In genomic region chr20:33276303-33277113, GRCh38 we compare ENCODE assay signal across 1 cellular context.
TF ChIP-seq lines count a peak whose summit lies in the region.

No MANE protein-coding gene starts in this region.

TF ChIP-seq in HepG2, 621 proteins besides CTCF, POLR2A, EP300 and RAD21 (continued from another document and continues in another):
- TF ChIP-seq BCL6 (CRISPR knock-in tag; IDR thresholded peaks at IDR 0.05), result peak; percentile 39; the same call in 1 of the 2 replicates
- TF ChIP-seq ZNF710 (CRISPR knock-in tag; IDR thresholded peaks at IDR 0.05; ENCODE audit: borderline replicate concordance), result 0 out of 2 replicates have a peak, but pooled peaks have one; percentile 5
- TF ChIP-seq LCORL (IDR thresholded peaks at IDR 0.05), result no peak
- peak; percentile 36; the same call in 1 of the 2 replicates for TF ChIP-seq LCORL (CRISPR knock-in tag; IDR thresholded peaks at IDR 0.05)
- TF ChIP-seq, protein P1, sequence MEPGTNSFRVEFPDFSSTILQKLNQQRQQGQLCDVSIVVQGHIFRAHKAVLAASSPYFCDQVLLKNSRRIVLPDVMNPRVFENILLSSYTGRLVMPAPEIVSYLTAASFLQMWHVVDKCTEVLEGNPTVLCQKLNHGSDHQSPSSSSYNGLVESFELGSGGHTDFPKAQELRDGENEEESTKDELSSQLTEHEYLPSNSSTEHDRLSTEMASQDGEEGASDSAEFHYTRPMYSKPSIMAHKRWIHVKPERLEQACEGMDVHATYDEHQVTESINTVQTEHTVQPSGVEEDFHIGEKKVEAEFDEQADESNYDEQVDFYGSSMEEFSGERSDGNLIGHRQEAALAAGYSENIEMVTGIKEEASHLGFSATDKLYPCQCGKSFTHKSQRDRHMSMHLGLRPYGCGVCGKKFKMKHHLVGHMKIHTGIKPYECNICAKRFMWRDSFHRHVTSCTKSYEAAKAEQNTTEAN (CRISPR knock-in tag; conservative IDR thresholded peaks at IDR 0.05), result 0 out of 2 replicates have a peak, but pooled peaks have one; percentile 47
- 0 out of 2 replicates have a peak, but pooled peaks have one; percentile 65 for TF ChIP-seq PCBP1 (IDR thresholded peaks at IDR 0.05; ENCODE audit: borderline replicate concordance, low read depth, low read length)
- TF ChIP-seq KDM5B (CRISPR knock-in tag; IDR thresholded peaks at IDR 0.05; ENCODE audit: borderline replicate concordance), result 0 out of 2 replicates have a peak, but pooled peaks have one; percentile 51
- TF ChIP-seq JDP2 (CRISPR knock-in tag; IDR thresholded peaks at IDR 0.05; ENCODE audit: borderline replicate concordance), result no peak
- TF ChIP-seq RXRA (CRISPR knock-in tag; IDR thresholded peaks at IDR 0.05), result peak; percentile 71; the same call in 1 of the 2 replicates
- TF ChIP-seq, protein P2, sequence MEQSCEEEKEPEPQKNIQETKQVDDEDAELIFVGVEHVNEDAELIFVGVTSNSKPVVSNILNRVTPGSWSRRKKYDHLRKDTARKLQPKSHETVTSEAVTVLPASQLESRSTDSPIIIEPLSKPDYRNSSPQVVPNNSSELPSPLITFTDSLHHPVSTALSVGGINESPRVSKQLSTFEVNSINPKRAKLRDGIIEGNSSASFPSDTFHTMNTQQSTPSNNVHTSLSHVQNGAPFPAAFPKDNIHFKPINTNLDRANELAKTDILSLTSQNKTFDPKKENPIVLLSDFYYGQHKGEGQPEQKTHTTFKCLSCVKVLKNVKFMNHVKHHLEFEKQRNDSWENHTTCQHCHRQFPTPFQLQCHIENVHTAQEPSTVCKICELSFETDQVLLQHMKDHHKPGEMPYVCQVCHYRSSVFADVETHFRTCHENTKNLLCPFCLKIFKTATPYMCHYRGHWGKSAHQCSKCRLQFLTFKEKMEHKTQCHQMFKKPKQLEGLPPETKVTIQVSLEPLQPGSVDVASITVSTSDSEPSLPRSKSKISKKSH (CRISPR knock-in tag; IDR thresholded peaks at IDR 0.05; ENCODE audit: borderline replicate concordance), result peak; percentile 37; the same call in 1 of the 2 replicates
- TF ChIP-seq RFX5 (IDR thresholded peaks at IDR 0.05; ENCODE audit: low read depth, low read length), result no peak
- peak; percentile 39; the same call in 1 of the 2 replicates for TF ChIP-seq MTA1 (CRISPR knock-in tag; IDR thresholded peaks at IDR 0.05; ENCODE audit: borderline replicate concordance)
- TF ChIP-seq RXRB (CRISPR knock-in tag; IDR thresholded peaks at IDR 0.05; ENCODE audit: borderline replicate concordance), result 0 out of 2 replicates have a peak, but pooled peaks have one; percentile 47
- TF ChIP-seq ZSCAN21 (CRISPR knock-in tag; IDR thresholded peaks at IDR 0.05; ENCODE audit: borderline replicate concordance), result 0 out of 2 replicates have a peak, but pooled peaks have one; percentile 28
- peak; percentile 97; the same call in 1 of the 2 replicates for TF ChIP-seq ZNF292 (CRISPR knock-in tag; IDR thresholded peaks at IDR 0.05; ENCODE audit: borderline replicate concordance, low read depth)
- peak; percentile 100 for TF ChIP-seq ZNF768 (CRISPR knock-in tag; IDR thresholded peaks at IDR 0.05)
- no peak for TF ChIP-seq TBP (CRISPR knock-in tag; IDR thresholded peaks at IDR 0.05)
- peak; percentile 60; the same call in 1 of the 2 replicates for TF ChIP-seq ZNF3 (CRISPR knock-in tag; IDR thresholded peaks at IDR 0.05)
- TF ChIP-seq DMAP1 (CRISPR knock-in tag; IDR thresholded peaks at IDR 0.05), result no peak
- 0 out of 2 replicates have a peak, but pooled peaks have one; percentile 26 for TF ChIP-seq KDM6A (CRISPR knock-in tag; IDR thresholded peaks at IDR 0.05; ENCODE audit: low read depth)
- TF ChIP-seq ZNF225 (CRISPR knock-in tag; IDR thresholded peaks at IDR 0.05), result peak; percentile 66; the same call in 1 of the 2 replicates
- TF ChIP-seq, protein P3, sequence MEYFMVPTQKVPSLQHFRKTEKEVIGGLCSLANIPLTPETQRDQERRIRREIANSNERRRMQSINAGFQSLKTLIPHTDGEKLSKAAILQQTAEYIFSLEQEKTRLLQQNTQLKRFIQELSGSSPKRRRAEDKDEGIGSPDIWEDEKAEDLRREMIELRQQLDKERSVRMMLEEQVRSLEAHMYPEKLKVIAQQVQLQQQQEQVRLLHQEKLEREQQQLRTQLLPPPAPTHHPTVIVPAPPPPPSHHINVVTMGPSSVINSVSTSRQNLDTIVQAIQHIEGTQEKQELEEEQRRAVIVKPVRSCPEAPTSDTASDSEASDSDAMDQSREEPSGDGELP (IDR thresholded peaks at IDR 0.05; ENCODE audit: borderline replicate concordance, low read depth), result peak; percentile 88
- TF ChIP-seq LBX2 (CRISPR knock-in tag; IDR thresholded peaks at IDR 0.05; ENCODE audit: borderline replicate concordance), result peak; percentile 61; the same call in 1 of the 2 replicates
- peak; percentile 47; the same call in 1 of the 2 replicates for TF ChIP-seq MED1 (CRISPR knock-in tag; IDR thresholded peaks at IDR 0.05)
- peak; percentile 70 for TF ChIP-seq HDAC2 (CRISPR knock-in tag; IDR thresholded peaks at IDR 0.05)
- TF ChIP-seq, protein P4, sequence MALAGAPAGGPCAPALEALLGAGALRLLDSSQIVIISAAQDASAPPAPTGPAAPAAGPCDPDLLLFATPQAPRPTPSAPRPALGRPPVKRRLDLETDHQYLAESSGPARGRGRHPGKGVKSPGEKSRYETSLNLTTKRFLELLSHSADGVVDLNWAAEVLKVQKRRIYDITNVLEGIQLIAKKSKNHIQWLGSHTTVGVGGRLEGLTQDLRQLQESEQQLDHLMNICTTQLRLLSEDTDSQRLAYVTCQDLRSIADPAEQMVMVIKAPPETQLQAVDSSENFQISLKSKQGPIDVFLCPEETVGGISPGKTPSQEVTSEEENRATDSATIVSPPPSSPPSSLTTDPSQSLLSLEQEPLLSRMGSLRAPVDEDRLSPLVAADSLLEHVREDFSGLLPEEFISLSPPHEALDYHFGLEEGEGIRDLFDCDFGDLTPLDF (CRISPR knock-in tag; IDR thresholded peaks at IDR 0.05), result no peak
- TF ChIP-seq ZNF556 (CRISPR knock-in tag; IDR thresholded peaks at IDR 0.05; ENCODE audit: borderline replicate concordance), result peak; percentile 58; the same call in 1 of the 2 replicates
- TF ChIP-seq ZNF687 (CRISPR knock-in tag; IDR thresholded peaks at IDR 0.05), result peak; percentile 85
- TF ChIP-seq MEIS1 (CRISPR knock-in tag; IDR thresholded peaks at IDR 0.05; ENCODE audit: borderline replicate concordance), result no peak
- TF ChIP-seq CHD4 (IDR thresholded peaks at IDR 0.05; ENCODE audit: borderline replicate concordance, low read length), result 0 out of 2 replicates have a peak, but pooled peaks have one; percentile 52
- TF ChIP-seq PATZ1 (CRISPR knock-in tag; IDR thresholded peaks at IDR 0.05), result peak; percentile 22; the same call in 1 of the 2 replicates
- TF ChIP-seq CAMTA2 (CRISPR knock-in tag; IDR thresholded peaks at IDR 0.05; ENCODE audit: borderline replicate concordance), result 0 out of 2 replicates have a peak, but pooled peaks have one; percentile 6
- peak; percentile 72 for TF ChIP-seq SALL1 (CRISPR knock-in tag; IDR thresholded peaks at IDR 0.05)
- TF ChIP-seq, protein P5, sequence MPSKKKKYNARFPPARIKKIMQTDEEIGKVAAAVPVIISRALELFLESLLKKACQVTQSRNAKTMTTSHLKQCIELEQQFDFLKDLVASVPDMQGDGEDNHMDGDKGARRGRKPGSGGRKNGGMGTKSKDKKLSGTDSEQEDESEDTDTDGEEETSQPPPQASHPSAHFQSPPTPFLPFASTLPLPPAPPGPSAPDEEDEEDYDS (CRISPR knock-in tag; IDR thresholded peaks at IDR 0.05), result peak; percentile 43; the same call in 1 of the 2 replicates
- no peak for TF ChIP-seq GTF2F1 (IDR thresholded peaks at IDR 0.05; ENCODE audit: low read length)
- peak; percentile 61 for TF ChIP-seq NFYC (CRISPR knock-in tag; IDR thresholded peaks at IDR 0.05)
- no peak for TF ChIP-seq SIN3A (IDR thresholded peaks at IDR 0.05; ENCODE audit: borderline replicate concordance, low read depth, low read length)
- TF ChIP-seq ZNF788 (CRISPR knock-in tag; IDR thresholded peaks at IDR 0.05; ENCODE audit: borderline replicate concordance), result peak; percentile 56; the same call in 1 of the 2 replicates
- TF ChIP-seq, protein P6, sequence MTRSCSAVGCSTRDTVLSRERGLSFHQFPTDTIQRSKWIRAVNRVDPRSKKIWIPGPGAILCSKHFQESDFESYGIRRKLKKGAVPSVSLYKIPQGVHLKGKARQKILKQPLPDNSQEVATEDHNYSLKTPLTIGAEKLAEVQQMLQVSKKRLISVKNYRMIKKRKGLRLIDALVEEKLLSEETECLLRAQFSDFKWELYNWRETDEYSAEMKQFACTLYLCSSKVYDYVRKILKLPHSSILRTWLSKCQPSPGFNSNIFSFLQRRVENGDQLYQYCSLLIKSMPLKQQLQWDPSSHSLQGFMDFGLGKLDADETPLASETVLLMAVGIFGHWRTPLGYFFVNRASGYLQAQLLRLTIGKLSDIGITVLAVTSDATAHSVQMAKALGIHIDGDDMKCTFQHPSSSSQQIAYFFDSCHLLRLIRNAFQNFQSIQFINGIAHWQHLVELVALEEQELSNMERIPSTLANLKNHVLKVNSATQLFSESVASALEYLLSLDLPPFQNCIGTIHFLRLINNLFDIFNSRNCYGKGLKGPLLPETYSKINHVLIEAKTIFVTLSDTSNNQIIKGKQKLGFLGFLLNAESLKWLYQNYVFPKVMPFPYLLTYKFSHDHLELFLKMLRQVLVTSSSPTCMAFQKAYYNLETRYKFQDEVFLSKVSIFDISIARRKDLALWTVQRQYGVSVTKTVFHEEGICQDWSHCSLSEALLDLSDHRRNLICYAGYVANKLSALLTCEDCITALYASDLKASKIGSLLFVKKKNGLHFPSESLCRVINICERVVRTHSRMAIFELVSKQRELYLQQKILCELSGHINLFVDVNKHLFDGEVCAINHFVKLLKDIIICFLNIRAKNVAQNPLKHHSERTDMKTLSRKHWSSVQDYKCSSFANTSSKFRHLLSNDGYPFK (CRISPR knock-in tag; IDR thresholded peaks at IDR 0.05; ENCODE audit: borderline replicate concordance), result peak; percentile 60; the same call in 1 of the 2 replicates
- TF ChIP-seq PHF21A (CRISPR knock-in tag; IDR thresholded peaks at IDR 0.05), result 0 out of 2 replicates have a peak, but pooled peaks have one; percentile 44
- no peak for TF ChIP-seq NR2F6 (IDR thresholded peaks at IDR 0.05)
- peak; percentile 35; the same call in 1 of the 2 replicates for TF ChIP-seq NR2F6 (CRISPR knock-in tag; IDR thresholded peaks at IDR 0.05)
- TF ChIP-seq ZNF20 (CRISPR knock-in tag; IDR thresholded peaks at IDR 0.05), result no peak
